In genomic region chr3:71162221-71162620, GRCh38 we compare ENCODE assay signal across 22 cellular contexts.
DNase-seq lines count a peak whose midpoint lies in the region; ATAC-seq and TF ChIP-seq lines count a peak whose summit lies in the region.
"Had no signal": no experiment of that assay in that cellular context is flagged by ENCODE, and none has a peak within 500 bp of the region (broad histone marks: within the 10 kb centered on the region; RNA-seq: fewer than 3 reads in every experiment).

No MANE protein-coding gene starts in this region.

- H3K4me3 Mint-ChIP-seq in activated T-cell treated with anti-CD3 and anti-CD28 coated beads, Interleukin-2, amount 50 U/mL, for 24 hours, result no peak overlapping the region
- H3K4me3 Mint-ChIP-seq in activated T-cell treated with anti-CD3 and anti-CD28 coated beads, Interleukin-2, amount 50 U/mL, for 72 hours, result no peak overlapping the region
- no peak overlapping the region for H3K4me3 Mint-ChIP-seq in stimulated activated naive B cell treated with anti-CD40 and anti-IgM and Interleukin-4, amounts not matched to agents 10 μg/mL and 1 μg/mL and 100 μg/mL, for 72 hours
- H3K4me3 Mint-ChIP-seq: activated CD8-positive, alpha-beta memory T cell treated with anti-CD3 and anti-CD28 coated beads, Interleukin-2, amount 10 ng/mL, durations not matched to agents 7 days and 5 days; activated T-helper 1 cell treated with anti-CD3 and anti-CD28 coated beads, Interleukin-12 subunit alpha, Interleukin-12 subunit beta, Interleukin-2, Interleukin-4 antibody, amounts not matched to agents 30 ng/mL and 10 ng/mL and 1 ng/mL, durations not matched to agents 14 hours and 24 hours and 36 hours had no signal

- no peak for ATAC-seq in activated T-cell treated with anti-CD3 and anti-CD28 coated beads, Interleukin-2, amount 50 U/mL, for 72 hours (replicated peaks in 1 of 2)
- no peak for ATAC-seq in stimulated activated naive B cell treated with anti-CD40 and anti-IgM and Interleukin-4, amounts not matched to agents 10 μg/mL and 1 μg/mL and 100 μg/mL, for 72 hours (replicated peaks)
- ATAC-seq: activated CD8-positive, alpha-beta memory T cell treated with anti-CD3 and anti-CD28 coated beads, Interleukin-2, amount 10 ng/mL, durations not matched to agents 7 days and 5 days; heart left ventricle; left cardiac atrium had no signal

- TF ChIP-seq CTCF in VCaP (conservative IDR thresholded peaks at IDR 0.05), result no peak

- intact Hi-C loops in posterior cingulate gyrus (cut with DNase I), result no loop called here

- DNase-seq in activated T-cell treated with anti-CD3 and anti-CD28 coated beads, Interleukin-2, amount 50 U/mL, for 24 hours, result no peak
- DNase-seq in activated T-cell treated with anti-CD3 and anti-CD28 coated beads, Interleukin-2, amount 50 U/mL, for 72 hours, result no peak
- DNase-seq in NCI-H69 (lab: John Stamatoyannopoulos, UW) (peak; percentile 72), posterior cingulate gyrus (no peak), ecto neural progenitor cell (ENCODE audit: low spot score) (no peak), SIG-M5 (lab: John Stamatoyannopoulos, UW) (no peak)
- DNase-seq in stimulated activated naive B cell treated with anti-CD40 and anti-IgM and Interleukin-4, amounts not matched to agents 10 μg/mL and 1 μg/mL and 100 μg/mL, for 72 hours, result no peak
- DNase-seq: activated CD8-positive, alpha-beta memory T cell treated with anti-CD3 and anti-CD28 coated beads, Interleukin-2, amount 10 ng/mL, durations not matched to agents 7 days and 5 days; effector CD4-positive, alpha-beta T cell; heart left ventricle; KG1; left cardiac atrium; mesenchymal stem cell; NCI-H1436; NCI-H510A treated with DMSO at 0.1 percent for 48 hours; retina; Right ventricle myocardium superior had no signal

- H3K9me3 Mint-ChIP-seq in activated T-cell treated with anti-CD3 and anti-CD28 coated beads, Interleukin-2, amount 50 U/mL, for 24 hours, result peaks cover 21% of the 10 kb centered on the region
- peaks cover 10 to 11% of the 10 kb centered on the region in 2 donors for H3K9me3 Mint-ChIP-seq in activated T-cell treated with anti-CD3 and anti-CD28 coated beads, Interleukin-2, amount 50 U/mL, for 72 hours
- H3K9me3 Mint-ChIP-seq in stimulated activated naive B cell treated with anti-CD40 and anti-IgM and Interleukin-4, amounts not matched to agents 10 μg/mL and 1 μg/mL and 100 μg/mL, for 72 hours, result peaks cover 8 to 9% of the 10 kb centered on the region in 2 donors

- H3K27ac ChIP-seq in VCaP, result peak overlapping the region; percentile 76
- H3K27ac ChIP-seq: C4-2B, epithelial cell of prostate, heart left ventricle, suprapubic skin had no signal

- peaks cover 87% of the 10 kb centered on the region for H3K36me3 Mint-ChIP-seq in activated T-cell treated with anti-CD3 and anti-CD28 coated beads, Interleukin-2, amount 50 U/mL, for 24 hours (ENCODE audit: low read depth)
- peaks cover 19 to 38% of the 10 kb centered on the region in 2 donors for H3K36me3 Mint-ChIP-seq in activated T-cell treated with anti-CD3 and anti-CD28 coated beads, Interleukin-2, amount 50 U/mL, for 72 hours (ENCODE audit: insufficient read depth in 2 of 2)
- H3K36me3 Mint-ChIP-seq in stimulated activated naive B cell treated with anti-CD40 and anti-IgM and Interleukin-4, amounts not matched to agents 10 μg/mL and 1 μg/mL and 100 μg/mL, for 72 hours, result peaks cover 37 to 57% of the 10 kb centered on the region in 2 donors

- peak overlapping the region; percentile 15 for H3K27ac Mint-ChIP-seq in activated T-cell treated with anti-CD3 and anti-CD28 coated beads, Interleukin-2, amount 50 U/mL, for 24 hours
- H3K27ac Mint-ChIP-seq in activated T-cell treated with anti-CD3 and anti-CD28 coated beads, Interleukin-2, amount 50 U/mL, for 72 hours, result no peak overlapping the region
- H3K27ac Mint-ChIP-seq in stimulated activated naive B cell treated with anti-CD40 and anti-IgM and Interleukin-4, amounts not matched to agents 10 μg/mL and 1 μg/mL and 100 μg/mL, for 72 hours, result peak overlapping the region; percentile 68
- H3K27ac Mint-ChIP-seq: activated CD8-positive, alpha-beta memory T cell treated with anti-CD3 and anti-CD28 coated beads, Interleukin-2, amount 10 ng/mL, durations not matched to agents 7 days and 5 days; activated T-helper 1 cell treated with anti-CD3 and anti-CD28 coated beads, Interleukin-12 subunit alpha, Interleukin-12 subunit beta, Interleukin-2, Interleukin-4 antibody, amounts not matched to agents 30 ng/mL and 10 ng/mL and 1 ng/mL, durations not matched to agents 14 hours and 24 hours and 36 hours had no signal

- H3K27me3 Mint-ChIP-seq in activated T-cell treated with anti-CD3 and anti-CD28 coated beads, Interleukin-2, amount 50 U/mL, for 24 hours, result no peaks in the 10 kb centered on the region
- no peaks in the 10 kb centered on the region for H3K27me3 Mint-ChIP-seq in activated T-cell treated with anti-CD3 and anti-CD28 coated beads, Interleukin-2, amount 50 U/mL, for 72 hours (ENCODE audit: low read depth)
- H3K27me3 Mint-ChIP-seq in stimulated activated naive B cell treated with anti-CD40 and anti-IgM and Interleukin-4, amounts not matched to agents 10 μg/mL and 1 μg/mL and 100 μg/mL, for 72 hours, result no peaks in the 10 kb centered on the region
- H3K27me3 Mint-ChIP-seq: activated CD8-positive, alpha-beta memory T cell treated with anti-CD3 and anti-CD28 coated beads, Interleukin-2, amount 10 ng/mL, durations not matched to agents 7 days and 5 days had no signal

- H3K4me1 Mint-ChIP-seq in activated T-cell treated with anti-CD3 and anti-CD28 coated beads, Interleukin-2, amount 50 U/mL, for 24 hours (ENCODE audit: low read depth), result peaks cover 80% of the 10 kb centered on the region
- H3K4me1 Mint-ChIP-seq in activated T-cell treated with anti-CD3 and anti-CD28 coated beads, Interleukin-2, amount 50 U/mL, for 72 hours (ENCODE audit: low read depth), result peaks cover 69% of the 10 kb centered on the region
- peaks cover 31 to 65% of the 10 kb centered on the region in 2 donors for H3K4me1 Mint-ChIP-seq in stimulated activated naive B cell treated with anti-CD40 and anti-IgM and Interleukin-4, amounts not matched to agents 10 μg/mL and 1 μg/mL and 100 μg/mL, for 72 hours
